ENCODE assay signal across 7 cellular contexts in the genomic region with DNA sequence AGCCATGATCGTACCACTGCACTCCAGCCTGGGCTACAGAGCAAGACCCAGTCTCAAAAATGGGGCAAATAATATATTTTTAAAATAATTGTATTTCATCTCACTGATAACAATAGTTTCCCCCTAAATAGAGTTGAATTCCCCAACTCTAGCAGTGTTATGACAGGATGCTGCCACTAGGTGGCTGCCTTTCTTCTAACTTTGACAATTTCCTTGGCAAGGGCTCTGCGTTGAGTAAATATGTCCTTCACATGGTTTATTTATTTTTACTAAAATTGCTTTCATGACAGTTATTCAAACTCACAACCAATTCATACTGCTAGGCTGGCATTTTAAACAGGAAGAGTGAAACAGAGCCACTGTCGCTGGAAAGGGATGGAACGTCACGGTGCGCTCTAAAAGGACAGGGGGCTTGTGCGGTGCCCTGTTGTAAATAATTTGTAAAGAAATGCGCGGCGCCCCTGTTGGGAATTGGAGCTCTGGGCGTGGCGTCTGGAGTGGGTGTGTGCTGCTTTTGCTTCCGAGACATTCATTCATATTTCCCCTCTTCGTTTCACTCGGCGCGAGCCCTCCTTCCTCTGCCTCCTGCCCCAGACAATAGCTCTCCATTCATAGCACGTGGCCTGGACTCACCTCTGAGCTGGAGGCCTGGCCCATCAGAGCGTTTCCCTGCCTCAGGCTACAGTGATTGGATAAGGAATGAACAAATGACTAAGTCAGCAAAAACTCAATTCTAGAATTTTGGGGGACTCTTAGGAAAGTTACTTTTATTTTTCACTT. TPM values are rescaled to one million over a fixed set of nuclear protein-coding genes. Genes with fewer than 3 reads are reported as not detected.
DNase-seq lines count a peak whose midpoint lies in the region; ATAC-seq and TF ChIP-seq lines count a peak whose summit lies in the region.

No MANE protein-coding gene starts in this region.

- peak; percentile 88 for TF ChIP-seq CTCF in cardiac fibroblast (IDR thresholded peaks at IDR 0.05; ENCODE audit: low read depth, low read length)

- peak overlapping the region; percentile 32 for H3K4me3 ChIP-seq in MG63
- H3K4me3 ChIP-seq in cardiac fibroblast (replicated peaks in 1 of 2; ENCODE audit: low read depth in 2 of 2, low read length in 2 of 2): peak overlapping the region in 1 of 2 donors; percentile 38

- no peak for ATAC-seq in HG03354 (IDR thresholded peaks at IDR 0.05; ENCODE audit: poor library complexity, severe bottlenecking, unreplicated experiment)

- H3K9me3 Mint-ChIP-seq in T-helper 2 cell treated with Interferon-gamma antibody and Interleukin-4, amounts not matched to agents 5 μg/mL and 100 μg/mL, for 36 hours: no peaks in the 10 kb centered on the region

- DNase-seq in GM04504 (ENCODE audit: low read depth) (peak; percentile 28), MG63 (peak; percentile 28), cardiac fibroblast (ENCODE audit: low read depth in 2 of 2) (peak; percentile 74 to 80), left kidney (ENCODE audit: low read depth, low spot score) (peak; percentile 65)
- DNase-seq in T-helper 2 cell treated with Interferon-gamma antibody and Interleukin-4, amounts not matched to agents 5 μg/mL and 100 μg/mL, for 36 hours (ENCODE audit: low spot score): peak; percentile 26
- peak; percentile 53 for DNase-seq in stimulated activated CD4-positive, alpha-beta T cell treated with anti-CD3 and anti-CD28 coated beads, Interleukin-4, amount 100 ng/mL, for 1 hour

- H3K9me3 ChIP-seq in MG63: no peaks in the 10 kb centered on the region

- no peaks in the 10 kb centered on the region for H3K27me3 ChIP-seq in MG63

- H3K4me3 Mint-ChIP-seq in T-helper 2 cell treated with Interferon-gamma antibody and Interleukin-4, amounts not matched to agents 5 μg/mL and 100 μg/mL, for 36 hours: no peak overlapping the region

- no peaks in the 10 kb centered on the region for H3K36me3 ChIP-seq in MG63

- peaks cover 9% of the 10 kb centered on the region for H3K4me1 Mint-ChIP-seq in T-helper 2 cell treated with Interferon-gamma antibody and Interleukin-4, amounts not matched to agents 5 μg/mL and 100 μg/mL, for 36 hours (ENCODE audit: low read depth)

- H3K36me3 Mint-ChIP-seq in T-helper 2 cell treated with Interferon-gamma antibody and Interleukin-4, amounts not matched to agents 5 μg/mL and 100 μg/mL, for 36 hours (ENCODE audit: low read depth): no peaks in the 10 kb centered on the region

- peaks cover 78% of the 10 kb centered on the region for H3K27me3 Mint-ChIP-seq in T-helper 2 cell treated with Interferon-gamma antibody and Interleukin-4, amounts not matched to agents 5 μg/mL and 100 μg/mL, for 36 hours (ENCODE audit: low read depth)

- H3K27ac Mint-ChIP-seq in T-helper 2 cell treated with Interferon-gamma antibody and Interleukin-4, amounts not matched to agents 5 μg/mL and 100 μg/mL, for 36 hours: no peak overlapping the region

RNA-seq across cellular contexts. Expression of a gene that starts 20.5 kb away (rescaled TPM):
- total RNA-seq in MG63 (2014; rRNA removed; shearing (Covaris generic); ENCODE audit: low replicate concordance): 61.2 and 85.3 TPM in 2 replicates

Comparison
In these comparisons a context has a peak if more than half of its experiments do, and no peak if none do; other contexts are left out.
1. DNase-seq: peak in every context shown above with its lines; median percentile 77 in cardiac fibroblast; 65 in left kidney; 53 in stimulated activated CD4-positive, alpha-beta T cell treated with anti-CD3 and anti-CD28 coated beads, Interleukin-4, amount 100 ng/mL, for 1 hour; 28 in GM04504; 28 in MG63; 26 in T-helper 2 cell treated with Interferon-gamma antibody and Interleukin-4, amounts not matched to agents 5 μg/mL and 100 μg/mL, for 36 hours.